ENCODE assay signal across 15 cellular contexts in genomic region chr6:148932208-148932607, GRCh38.
DNase-seq lines count a peak whose midpoint lies in the region; ATAC-seq and TF ChIP-seq lines count a peak whose summit lies in the region.
"Had no signal": no experiment of that assay in that cellular context is flagged by ENCODE, and none has a peak within 500 bp of the region (broad histone marks: within the 10 kb centered on the region; RNA-seq: fewer than 3 reads in every experiment).

No MANE protein-coding gene starts in this region.

- H4K20me1 ChIP-seq in Loucy (ENCODE audit: insufficient read depth, low read length, poor library complexity, severe bottlenecking), result no peaks in the 10 kb centered on the region

- peak; percentile 38 for ATAC-seq in memory B cell (ENCODE audit: low read depth)
- peak; percentile 83 to 89 for ATAC-seq in stimulated activated naive B cell treated with anti-CD40 and anti-IgM and Interleukin-4, amounts not matched to agents 10 μg/mL and 1 μg/mL and 100 μg/mL, for 72 hours (replicated peaks)
- no peak for ATAC-seq in GM18868 (IDR thresholded peaks at IDR 0.05; ENCODE audit: unreplicated experiment)
- no peak for ATAC-seq in sciatic nerve
- ATAC-seq: A549; CD8-positive, alpha-beta T cell had no signal

- no peak overlapping the region for H3K4me3 Mint-ChIP-seq in memory B cell
- H3K4me3 Mint-ChIP-seq in stimulated activated naive B cell treated with anti-CD40 and anti-IgM and Interleukin-4, amounts not matched to agents 10 μg/mL and 1 μg/mL and 100 μg/mL, for 72 hours, result no peak overlapping the region
- H3K4me3 Mint-ChIP-seq: B cell; CD4-positive, alpha-beta T cell; CD8-positive, alpha-beta T cell had no signal

- intact Hi-C loops in sciatic nerve (cut with DNase I), result no loop called here

- no peaks in the 10 kb centered on the region for H3K36me3 ChIP-seq in Loucy (ENCODE audit: insufficient read depth, low read length)

- H3K9me2 ChIP-seq in Loucy (replicated peaks; ENCODE audit: low read depth, low read length), result no peaks in the 10 kb centered on the region

- H3K4me1 ChIP-seq in Loucy (ENCODE audit: insufficient read depth, low read length, poor library complexity, severe bottlenecking), result peaks cover 15% of the 10 kb centered on the region
- H3K4me1 ChIP-seq: A549, Caco-2 had no signal

- H3K4me2 ChIP-seq in Loucy (ENCODE audit: low read depth, low read length, poor library complexity, severe bottlenecking), result peak overlapping the region; percentile 25
- H3K4me2 ChIP-seq: A549; BLaER1 treated with 17β-estradiol and CSF1 and Interleukin-3, amounts not matched to agents 10 nM and 100 nM had no signal

- H3K27me3 ChIP-seq in Loucy (ENCODE audit: insufficient read depth, low read length, poor library complexity, severe bottlenecking), result no peaks in the 10 kb centered on the region
- H3K27me3 ChIP-seq: BLaER1 treated with 17β-estradiol and CSF1 and Interleukin-3, amounts not matched to agents 10 nM and 100 nM had no signal

- no peaks in the 10 kb centered on the region for H3K9me3 Mint-ChIP-seq in memory B cell
- no peaks in the 10 kb centered on the region for H3K9me3 Mint-ChIP-seq in stimulated activated naive B cell treated with anti-CD40 and anti-IgM and Interleukin-4, amounts not matched to agents 10 μg/mL and 1 μg/mL and 100 μg/mL, for 72 hours
- H3K9me3 Mint-ChIP-seq: CD4-positive, alpha-beta T cell; CD8-positive, alpha-beta T cell had no signal

- H3K79me2 ChIP-seq in Loucy (ENCODE audit: insufficient read depth, low read length), result no peaks in the 10 kb centered on the region

- no peak overlapping the region for H2AFZ ChIP-seq in Loucy (ENCODE audit: low read length)

- H3K9ac ChIP-seq in Loucy (ENCODE audit: low read depth, low read length, poor library complexity, severe bottlenecking), result no peak overlapping the region
- H3K9ac ChIP-seq: BLaER1 treated with 17β-estradiol and CSF1 and Interleukin-3, amounts not matched to agents 10 nM and 100 nM had no signal

- H3K27me3 Mint-ChIP-seq in memory B cell, result no peaks in the 10 kb centered on the region
- H3K27me3 Mint-ChIP-seq in stimulated activated naive B cell treated with anti-CD40 and anti-IgM and Interleukin-4, amounts not matched to agents 10 μg/mL and 1 μg/mL and 100 μg/mL, for 72 hours, result no peaks in the 10 kb centered on the region
- H3K27me3 Mint-ChIP-seq: B cell; CD4-positive, alpha-beta T cell had no signal

- DNase-seq in memory B cell (ENCODE audit: low spot score in 2 of 2), result no peak
- no peak for DNase-seq in stimulated activated naive B cell treated with anti-CD40 and anti-IgM and Interleukin-4, amounts not matched to agents 10 μg/mL and 1 μg/mL and 100 μg/mL, for 72 hours
- no peak for DNase-seq in sciatic nerve (ENCODE audit: low spot score)
- DNase-seq: AML-193; Caco-2; Calu3; CD4-positive, alpha-beta T cell; CD8-positive, alpha-beta T cell; DMS79 treated with DMSO at 0.1 percent for 48 hours; GF-D8 had no signal

- TF ChIP-seq CTCF in Loucy (conservative IDR thresholded peaks at IDR 0.05; ENCODE audit: low read length), result no peak

- no peak overlapping the region for H3K27ac Mint-ChIP-seq in memory B cell
- no peak overlapping the region for H3K27ac Mint-ChIP-seq in stimulated activated naive B cell treated with anti-CD40 and anti-IgM and Interleukin-4, amounts not matched to agents 10 μg/mL and 1 μg/mL and 100 μg/mL, for 72 hours
- H3K27ac Mint-ChIP-seq: B cell; CD4-positive, alpha-beta T cell; CD8-positive, alpha-beta T cell had no signal

- H3F3A ChIP-seq in Loucy (ENCODE audit: low read depth), result no peaks in the 10 kb centered on the region

- no peaks in the 10 kb centered on the region for H3K9me3 ChIP-seq in Loucy (ENCODE audit: insufficient read depth, low read depth, low read length)
- H3K9me3 ChIP-seq: A549; BLaER1 treated with 17β-estradiol and CSF1 and Interleukin-3, amounts not matched to agents 10 nM and 100 nM; Caco-2 had no signal

- H3K4me3 ChIP-seq in Loucy (ENCODE audit: low read length, poor library complexity, severe bottlenecking), result no peak overlapping the region
- H3K4me3 ChIP-seq: A549; BLaER1 treated with 17β-estradiol and CSF1 and Interleukin-3, amounts not matched to agents 10 nM and 100 nM had no signal

- peaks cover 2% of the 10 kb centered on the region for H3K36me3 Mint-ChIP-seq in memory B cell
- H3K36me3 Mint-ChIP-seq in stimulated activated naive B cell treated with anti-CD40 and anti-IgM and Interleukin-4, amounts not matched to agents 10 μg/mL and 1 μg/mL and 100 μg/mL, for 72 hours, result peaks cover 3 to 5% of the 10 kb centered on the region in 2 donors
- H3K36me3 Mint-ChIP-seq: CD8-positive, alpha-beta T cell had no signal

- H3K4me1 Mint-ChIP-seq in memory B cell, result peaks cover 18% of the 10 kb centered on the region
- H3K4me1 Mint-ChIP-seq in stimulated activated naive B cell treated with anti-CD40 and anti-IgM and Interleukin-4, amounts not matched to agents 10 μg/mL and 1 μg/mL and 100 μg/mL, for 72 hours, result peaks cover 16 to 50% of the 10 kb centered on the region in 2 donors

Comparison
In these comparisons a context has a peak if more than half of its experiments do, and no peak if none do; other contexts are left out.
1. ATAC-seq: peak in memory B cell (single experiment) and stimulated activated naive B cell treated with anti-CD40 and anti-IgM and Interleukin-4, amounts not matched to agents 10 μg/mL and 1 μg/mL and 100 μg/mL, for 72 hours (2 of 2); none in GM18868 (single experiment) and sciatic nerve (single experiment).